Comparison of ENCODE assay signal across 8 cellular contexts in genomic region chr14:59483360-59483759, GRCh38. TPM values are rescaled to one million over a fixed set of nuclear protein-coding genes. Genes with fewer than 3 reads are reported as not detected.
DNase-seq lines count a peak whose midpoint lies in the region; ATAC-seq and TF ChIP-seq lines count a peak whose summit lies in the region.

No MANE protein-coding gene starts in this region.

- no peaks in the 10 kb centered on the region for H3K27me3 Mint-ChIP-seq in activated CD4-positive, alpha-beta T cell treated with anti-CD3 and anti-CD28 coated beads, Interleukin-2, amount 10 ng/mL, durations not matched to agents 7 days and 5 days

- CTCF ChIA-PET in activated CD4-positive, alpha-beta T cell treated with anti-CD3 and anti-CD28 coated beads, Interleukin-2, amount 10 ng/mL, durations not matched to agents 7 days and 5 days (lab: Charles Lee): interaction anchor here (2.5 to 3.0 kb wide), 2 partner anchors 10 to 13 kb away, joined by 9 to 14 read pairs; no protein-coding TSS in a partner anchor

- H3K4me1 ChIP-seq in RWPE2 (ENCODE audit: insufficient read depth, poor library complexity, severe bottlenecking) (peaks cover 23% of the 10 kb centered on the region), endocrine pancreas (ENCODE audit: control insufficient read depth, insufficient read depth, low read length) (peaks cover 11% of the 10 kb centered on the region), muscle layer of colon (ENCODE audit: insufficient read depth, low read length) (peaks cover 44% of the 10 kb centered on the region)

- peak overlapping the region; percentile 96 for H3K27ac Mint-ChIP-seq in activated CD4-positive, alpha-beta T cell treated with anti-CD3 and anti-CD28 coated beads, Interleukin-2, amount 10 ng/mL, durations not matched to agents 7 days and 5 days

- peak; percentile 19 for ATAC-seq in RWPE2 (ENCODE audit: low read depth)
- ATAC-seq in GM21360 (IDR thresholded peaks at IDR 0.05; ENCODE audit: unreplicated experiment): no peak

- H3K4me3 Mint-ChIP-seq in activated CD4-positive, alpha-beta T cell treated with anti-CD3 and anti-CD28 coated beads, Interleukin-2, amount 10 ng/mL, durations not matched to agents 7 days and 5 days: peak overlapping the region; percentile 97

- no peaks in the 10 kb centered on the region for H3K9me3 Mint-ChIP-seq in activated CD4-positive, alpha-beta T cell treated with anti-CD3 and anti-CD28 coated beads, Interleukin-2, amount 10 ng/mL, durations not matched to agents 7 days and 5 days

- no peak for DNase-seq in activated CD4-positive, alpha-beta T cell treated with anti-CD3 and anti-CD28 coated beads, Interleukin-2, amount 10 ng/mL, durations not matched to agents 7 days and 5 days
- no peak for DNase-seq in activated CD4-positive, alpha-beta T cell treated with anti-CD3 and anti-CD28 coated beads, Interleukin-2, amount 50 U/mL, for 4 hours
- DNase-seq in RWPE2 (ENCODE audit: low spot score) (no peak), NOMO-1 (lab: John Stamatoyannopoulos, UW; ENCODE audit: unreplicated experiment in 2 of 2) (no peak), NCI-H345 (lab: John Stamatoyannopoulos, UW) (no peak)

- H3K27me3 ChIP-seq in RWPE2 (ENCODE audit: insufficient read depth, poor library complexity, severe bottlenecking) (no peaks in the 10 kb centered on the region), endocrine pancreas (ENCODE audit: control insufficient read depth, insufficient read depth, low read length) (no peaks in the 10 kb centered on the region), muscle layer of colon (ENCODE audit: control insufficient read depth in 1 of 2, insufficient read depth in 2 of 2, low read length in 2 of 2) (no peaks in the 10 kb centered on the region)

- H3K4me3 ChIP-seq in RWPE2 (ENCODE audit: severe bottlenecking): peak overlapping the region; percentile 64
- H3K4me3 ChIP-seq in endocrine pancreas (ENCODE audit: control insufficient read depth, insufficient read depth, low read length): peak overlapping the region; percentile 97
- H3K4me3 ChIP-seq in muscle layer of colon (ENCODE audit: low read depth in 1 of 2, low read length in 2 of 2): peak overlapping the region; percentile 85 to 96

- H3K9me3 ChIP-seq in RWPE2 (ENCODE audit: severe bottlenecking): no peaks in the 10 kb centered on the region
- no peaks in the 10 kb centered on the region for H3K9me3 ChIP-seq in endocrine pancreas (ENCODE audit: control insufficient read depth, low read length)
- no peaks in the 10 kb centered on the region for H3K9me3 ChIP-seq in muscle layer of colon (ENCODE audit: low read length)

- peaks cover 12% of the 10 kb centered on the region for H3K36me3 Mint-ChIP-seq in activated CD4-positive, alpha-beta T cell treated with anti-CD3 and anti-CD28 coated beads, Interleukin-2, amount 10 ng/mL, durations not matched to agents 7 days and 5 days (ENCODE audit: low read depth)

- peak overlapping the region; percentile 80 for H3K9ac ChIP-seq in endocrine pancreas (ENCODE audit: control insufficient read depth, insufficient read depth, low read length)
- peak overlapping the region; percentile 36 for H3K9ac ChIP-seq in muscle layer of colon (ENCODE audit: low read length)

- peaks cover 63% of the 10 kb centered on the region for H3K4me1 Mint-ChIP-seq in activated CD4-positive, alpha-beta T cell treated with anti-CD3 and anti-CD28 coated beads, Interleukin-2, amount 10 ng/mL, durations not matched to agents 7 days and 5 days

- POLR2A ChIA-PET in activated CD4-positive, alpha-beta T cell treated with anti-CD3 and anti-CD28 coated beads, Interleukin-2, amount 10 ng/mL, durations not matched to agents 7 days and 5 days (lab: Charles Lee): no interaction called here

- TF ChIP-seq CTCF in RWPE2 (IDR thresholded peaks at IDR 0.05; ENCODE audit: poor library complexity, severe bottlenecking): no peak

- peaks cover 39% of the 10 kb centered on the region for H3K36me3 ChIP-seq in RWPE2 (ENCODE audit: low read depth)
- no peaks in the 10 kb centered on the region for H3K36me3 ChIP-seq in endocrine pancreas (ENCODE audit: control insufficient read depth, insufficient read depth, low read length)
- no peaks in the 10 kb centered on the region for H3K36me3 ChIP-seq in muscle layer of colon (ENCODE audit: insufficient read depth, low read length)

- H3K27ac ChIP-seq in RWPE2 (ENCODE audit: poor library complexity, severe bottlenecking): peak overlapping the region; percentile 89
- peak overlapping the region; percentile 85 for H3K27ac ChIP-seq in muscle layer of colon (ENCODE audit: low read depth, low read length)

RNA-seq across cellular contexts. Expression of gene L3HYPDH, which starts 0.8 kb away (rescaled TPM):
- 10 to 100 TPM; 15.4 to 18.3 TPM for total RNA-seq in activated CD4-positive, alpha-beta T cell treated with anti-CD3 and anti-CD28 coated beads, Interleukin-2, amount 10 ng/mL, durations not matched to agents 7 days and 5 days

RNA-seq across cellular contexts. Expression of gene JKAMP, which starts 1.0 kb away (rescaled TPM):
- 10 to 100 TPM; 30.3 to 32.7 TPM for total RNA-seq in activated CD4-positive, alpha-beta T cell treated with anti-CD3 and anti-CD28 coated beads, Interleukin-2, amount 10 ng/mL, durations not matched to agents 7 days and 5 days

RNA-seq across cellular contexts. Expression of gene GPR135, which starts 18.2 kb away (rescaled TPM):
- total RNA-seq in activated CD4-positive, alpha-beta T cell treated with anti-CD3 and anti-CD28 coated beads, Interleukin-2, amount 10 ng/mL, durations not matched to agents 7 days and 5 days: 1 to 10 TPM; 1.5 to 1.6 TPM
